ENCODE assay signal across 1 cellular context in the genomic region with DNA sequence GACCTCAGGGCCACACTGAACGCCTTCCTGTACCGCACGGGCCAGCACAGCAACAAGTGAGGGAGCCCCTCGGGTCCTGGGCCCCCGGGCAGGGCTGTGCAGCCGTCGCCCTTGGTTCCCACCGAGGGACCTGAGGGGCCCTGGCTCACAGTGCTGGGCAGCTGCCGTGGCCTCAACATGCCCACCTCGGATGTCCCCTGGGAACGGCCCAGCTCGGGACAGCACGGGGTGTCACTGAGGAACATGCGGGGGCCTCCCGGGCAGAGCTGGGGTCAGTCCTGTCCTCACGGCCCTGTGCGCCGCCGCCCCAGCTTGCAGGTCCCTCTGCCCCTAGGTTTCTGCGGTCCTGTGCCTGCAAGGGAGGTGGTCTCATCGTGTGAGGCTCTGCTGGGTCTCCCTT. TPM values are rescaled to one million over a fixed set of nuclear protein-coding genes. Genes with fewer than 3 reads are reported as not detected.
"Had no signal": no experiment of that assay in that cellular context is flagged by ENCODE, and none has a peak within 500 bp of the region (broad histone marks: within the 10 kb centered on the region; RNA-seq: fewer than 3 reads in every experiment).

No MANE protein-coding gene starts in this region.

RNA-seq across cellular contexts. Expression of a gene that starts 13.9 kb away (rescaled TPM):
- total RNA-seq: esophagus mucosa had no signal
